Comparison of ENCODE assay signal across 7 cellular contexts in genomic region chr17:67374329-67375053, GRCh38. TPM values are rescaled to one million over a fixed set of nuclear protein-coding genes. Genes with fewer than 3 reads are reported as not detected.
A peak's percentile ranks its signal among the peaks of the same experiment; 100 is the strongest.
DNase-seq lines count a peak whose midpoint lies in the region; FAIRE-seq and TF ChIP-seq lines count a peak whose summit lies in the region.

No MANE protein-coding gene starts in this region.

- no peaks in the 10 kb centered on the region for H3K9me3 Mint-ChIP-seq in mesothelial cell of epicardium

- H3K27me3 ChIP-seq in effector memory CD4-positive, alpha-beta T cell (replicated peaks; ENCODE audit: control insufficient read depth, insufficient read depth, low read length, poor library complexity, severe bottlenecking): no peaks in the 10 kb centered on the region

- no peak overlapping the region for H3K27ac ChIP-seq in effector memory CD4-positive, alpha-beta T cell (ENCODE audit: insufficient read depth, low read length, poor library complexity, severe bottlenecking)

- H3K4me3 ChIP-seq in effector memory CD4-positive, alpha-beta T cell (ENCODE audit: insufficient read depth, low read depth, low read length, poor library complexity, severe bottlenecking): no peak overlapping the region

- peak; percentile 58 for TF ChIP-seq CTCF in mesothelial cell of epicardium (IDR thresholded peaks at IDR 0.05; ENCODE audit: unreplicated experiment)

- H3K4me3 Mint-ChIP-seq in mesothelial cell of epicardium: peak overlapping the region; percentile 47

- peak; percentile 95 for FAIRE-seq in GM12892 (lab: Jason Lieb, UNC)

- TF ChIP-seq POLR2A in GM12892 (IDR thresholded peaks at IDR 0.05; ENCODE audit: low read depth, low read length): no peak

- DNase-seq in GM12892 (ENCODE audit: insufficient read length): peak; percentile 45
- peak in 74 of 76 experiments; percentile 46 to 98 (median 87) for DNase-seq in HUDEP-2 (lab: John Stamatoyannopoulos, UW; ENCODE audit: unreplicated experiment in 76 of 76)
- peak; percentile 72 for DNase-seq in NOMO-1 treated with dmso at 0.1 percent for 144 hours (lab: John Stamatoyannopoulos, UW; ENCODE audit: unreplicated experiment)
- DNase-seq in activated CD8-positive, alpha-beta memory T cell treated with anti-CD3 and anti-CD28 coated beads for 24 hours: peak; percentile 93
- DNase-seq in effector memory CD4-positive, alpha-beta T cell: peak; percentile 73 to 78 (median 73)
- peak; percentile 72 to 84 for DNase-seq in mesothelial cell of epicardium (ENCODE audit: low spot score in 2 of 2, unreplicated experiment in 2 of 2)
- peak; percentile 79 to 83 for DNase-seq in stimulated activated CD8-positive, alpha-beta memory T cell treated with anti-CD3 and anti-CD28 coated beads, Interleukin-2, amount 100 ng/mL, for 48 hours (ENCODE audit: low read depth in 2 of 2)

- peaks cover 16% of the 10 kb centered on the region for H3K4me1 ChIP-seq in effector memory CD4-positive, alpha-beta T cell (ENCODE audit: control insufficient read depth, insufficient read depth, low read length, poor library complexity, severe bottlenecking)

- peak overlapping the region; percentile 75 for H3K27ac Mint-ChIP-seq in mesothelial cell of epicardium

- H3K4me1 Mint-ChIP-seq in mesothelial cell of epicardium: peaks cover 30% of the 10 kb centered on the region

- no peaks in the 10 kb centered on the region for H3K36me3 ChIP-seq in effector memory CD4-positive, alpha-beta T cell (ENCODE audit: control insufficient read depth, insufficient read depth, low read length)

- no peaks in the 10 kb centered on the region for H3K9me3 ChIP-seq in effector memory CD4-positive, alpha-beta T cell (ENCODE audit: control insufficient read depth, low read length)

- H3K36me3 Mint-ChIP-seq in mesothelial cell of epicardium: no peaks in the 10 kb centered on the region

- no peaks in the 10 kb centered on the region for H3K27me3 Mint-ChIP-seq in mesothelial cell of epicardium (ENCODE audit: low read depth)

RNA-seq across cellular contexts. Expression of gene PITPNC1, which starts 2.6 kb away (rescaled TPM):
- polyA plus RNA-seq in GM12892 (2012; ENCODE audit: missing spikeins): 34.0 TPM
- total RNA-seq in mesothelial cell of epicardium: 18.3 to 19.9 TPM (median 19.5 TPM) in 3 replicates

RNA-seq across cellular contexts. Expression of gene PSMD12, which starts 8.1 kb away (rescaled TPM):
- polyA plus RNA-seq in GM12892 (2012; ENCODE audit: missing spikeins): 34.1 TPM
- total RNA-seq in mesothelial cell of epicardium: 41.7 to 45.3 TPM (median 44.4 TPM) in 3 replicates
